9 cellular contexts compared by ENCODE assay signal in the genomic region with DNA sequence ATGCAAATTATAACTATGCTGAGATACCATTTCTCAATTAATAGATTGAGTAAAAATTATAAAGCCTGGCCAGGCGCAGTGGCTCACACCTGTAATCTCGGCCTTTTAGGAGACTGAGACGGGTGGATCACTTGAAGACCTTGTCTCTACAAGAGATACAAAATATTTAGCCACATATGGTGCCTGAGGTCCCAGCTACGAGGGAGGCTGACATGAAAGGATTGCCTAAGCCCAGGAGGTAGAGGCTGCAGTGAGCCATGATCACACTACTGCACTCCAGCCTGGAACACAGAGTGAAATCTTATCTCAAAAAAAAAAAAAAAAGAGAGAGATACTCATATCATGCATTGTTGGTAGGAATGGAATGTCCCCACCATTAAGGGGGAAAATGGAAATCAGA.
"Had no signal": no experiment of that assay in that cellular context is flagged by ENCODE, and none has a peak within 500 bp of the region (broad histone marks: within the 10 kb centered on the region; RNA-seq: fewer than 3 reads in every experiment).

No MANE protein-coding gene starts in this region.

- H3K9me3 ChIP-seq: HAP-1 had no signal

- H3K4me2 ChIP-seq: GM23338 had no signal

- H3K9me3 Mint-ChIP-seq: GM23338, H9, HFFc6 had no signal

- DNase-seq: GM23248, GOT3, H7, H9, HCEC 1CT, HFFc6 had no signal

- H3K4me3 Mint-ChIP-seq: GM23338, H9, HFFc6 had no signal

- ATAC-seq: GM23338, HCT116 had no signal

- H3K4me3 ChIP-seq: GM23248, GM23338, HAP-1 had no signal

- H3K36me3 ChIP-seq: HAP-1 had no signal

- H3K4me1 ChIP-seq: HAP-1 had no signal

- H3K9ac ChIP-seq: GM23248 had no signal

- H3K27ac ChIP-seq: GM23248 had no signal

- H2AFZ ChIP-seq: GM23248, GM23338 had no signal

- H3K27ac Mint-ChIP-seq: GM23338, H9, HFFc6 had no signal
